10 cellular contexts compared by ENCODE assay signal in the genomic region with DNA sequence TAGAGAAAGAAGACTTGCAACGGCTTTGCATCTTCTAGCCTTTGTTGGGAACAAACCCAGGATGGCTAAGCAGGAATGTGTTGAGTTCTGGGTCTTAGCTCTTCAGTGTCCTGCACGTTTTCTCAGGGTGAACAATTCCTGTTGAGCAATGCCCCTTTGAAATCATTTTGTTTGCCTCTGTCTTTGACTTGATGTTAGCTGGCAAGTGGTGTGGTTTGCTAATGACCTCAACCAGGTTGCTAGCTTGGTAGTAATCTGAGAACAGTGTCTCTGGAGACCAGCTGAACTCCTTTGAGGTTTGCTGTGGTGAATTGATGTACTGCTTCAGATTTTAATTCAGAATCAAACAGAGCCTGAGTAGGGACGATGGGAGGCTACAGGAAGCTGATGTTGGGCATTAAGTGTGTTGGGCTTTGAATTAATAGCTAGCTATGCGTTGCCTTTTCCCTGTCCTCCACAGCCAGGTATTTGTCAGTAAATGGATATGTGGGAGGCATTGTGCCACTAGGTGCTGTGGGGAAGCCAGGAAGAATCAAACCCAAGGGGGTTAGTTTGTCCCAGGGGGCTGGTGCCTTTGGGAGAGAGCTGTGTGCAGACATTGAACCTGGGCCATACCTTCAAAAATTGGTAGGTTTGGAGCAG. TPM values are rescaled to one million over a fixed set of nuclear protein-coding genes. Genes with fewer than 3 reads are reported as not detected.
DNase-seq lines count a peak whose midpoint lies in the region; ATAC-seq and TF ChIP-seq lines count a peak whose summit lies in the region.
"Had no signal": no experiment of that assay in that cellular context is flagged by ENCODE, and none has a peak within 500 bp of the region (broad histone marks: within the 10 kb centered on the region; RNA-seq: fewer than 3 reads in every experiment).

No MANE protein-coding gene starts in this region.

- H3K4ac ChIP-seq in trophoblast cell (ENCODE audit: low read depth, low read length): no peak overlapping the region

- H3K27ac ChIP-seq in A673 (ENCODE audit: low read depth, low read length, poor library complexity, severe bottlenecking): no peak overlapping the region
- peak overlapping the region in 1 of 2 donors; percentile 36 for H3K27ac ChIP-seq in aorta (ENCODE audit: low read depth in 1 of 2, low read length in 2 of 2)
- H3K27ac ChIP-seq in trophoblast cell (ENCODE audit: low read depth, low read length): no peak overlapping the region

- H3K4me3 ChIP-seq in A673 (ENCODE audit: low read depth, low read length, poor library complexity, severe bottlenecking) (no peak overlapping the region), aorta (ENCODE audit: low read length in 2 of 2) (no peak overlapping the region), trophoblast cell (ENCODE audit: low read depth, low read length) (no peak overlapping the region)

- DNase-seq in DMS153 treated with DMSO at 0.1 percent for 48 hours (lab: John Stamatoyannopoulos, UW; ENCODE audit: unreplicated experiment) (peak; percentile 73), HuH-7 (ENCODE audit: low spot score) (peak; percentile 63), T1000 (lab: John Stamatoyannopoulos, UW) (peak; percentile 53), left lobe of liver (ENCODE audit: low spot score) (no peak), A673 (ENCODE audit: low spot score) (no peak), aorta (no peak), trophoblast cell (no peak), SIG-M5 (lab: John Stamatoyannopoulos, UW) (no peak)
- DNase-seq: effector CD4-positive, alpha-beta T cell; stimulated activated CD4-positive, alpha-beta T cell treated with anti-CD3 and anti-CD28 coated beads, Interleukin-4, amount 100 ng/mL, for 1 hour had no signal

- H3K9me3 ChIP-seq in A673 (ENCODE audit: low read depth, low read length, poor library complexity, severe bottlenecking) (no peaks in the 10 kb centered on the region), aorta (ENCODE audit: control insufficient read depth, low read length) (no peaks in the 10 kb centered on the region), trophoblast cell (ENCODE audit: insufficient read depth, low read depth, low read length) (no peaks in the 10 kb centered on the region)

- H3K36me3 ChIP-seq in A673 (ENCODE audit: insufficient read depth, low read length, poor library complexity, severe bottlenecking) (no peaks in the 10 kb centered on the region), aorta (ENCODE audit: control insufficient read depth in 1 of 2, insufficient read depth in 2 of 2, low read length in 1 of 2) (no peaks in the 10 kb centered on the region), trophoblast cell (ENCODE audit: control insufficient read depth in 1 of 2, insufficient read depth in 2 of 2, low read length in 2 of 2) (no peaks in the 10 kb centered on the region)

- BruUV-seq in A673 (replicated peaks; lab: Mats Ljungman, UMichigan): no TSS peak

- H3K23ac ChIP-seq in trophoblast cell (ENCODE audit: low read length): no peak overlapping the region

- peaks cover 11% of the 10 kb centered on the region for H3K4me1 ChIP-seq in A673 (ENCODE audit: insufficient read depth, low read length, poor library complexity, severe bottlenecking)
- H3K4me1 ChIP-seq in aorta (ENCODE audit: control insufficient read depth in 1 of 2, insufficient read depth in 2 of 2, low read length in 2 of 2): peaks cover 2 to 3% of the 10 kb centered on the region in 2 donors
- no peaks in the 10 kb centered on the region for H3K4me1 ChIP-seq in trophoblast cell (ENCODE audit: control insufficient read depth in 1 of 2, insufficient read depth in 2 of 2, low read length in 2 of 2)

- no peak overlapping the region for H3K4me2 ChIP-seq in trophoblast cell (ENCODE audit: low read length)

- H3K9ac ChIP-seq in trophoblast cell (ENCODE audit: low read length): no peak overlapping the region

- no peak overlapping the region for H2BK5ac ChIP-seq in trophoblast cell (ENCODE audit: low read depth, low read length, poor library complexity)

- ATAC-seq in left lobe of liver (peak; percentile 21), aorta (ENCODE audit: low FRiP score) (no peak)

- no peak overlapping the region for H4K8ac ChIP-seq in trophoblast cell (ENCODE audit: low read depth, low read length)

- H4K91ac ChIP-seq in trophoblast cell (ENCODE audit: low read depth, low read length): no peak overlapping the region

- no peak overlapping the region for H2BK12ac ChIP-seq in trophoblast cell (ENCODE audit: low read length)

- no peak overlapping the region for H3K14ac ChIP-seq in trophoblast cell (ENCODE audit: low read length)

- no peak for TF ChIP-seq CTCF in A673 (conservative IDR thresholded peaks at IDR 0.05; ENCODE audit: low read depth, low read length)

- no peaks in the 10 kb centered on the region for H3K79me1 ChIP-seq in trophoblast cell (ENCODE audit: low read length)

- H3K27me3 ChIP-seq in A673 (replicated peaks; ENCODE audit: insufficient read depth, low read depth, low read length, poor library complexity) (no peaks in the 10 kb centered on the region), aorta (ENCODE audit: control insufficient read depth in 1 of 2, insufficient read depth in 2 of 2, low read length in 1 of 2) (no peaks in the 10 kb centered on the region), trophoblast cell (ENCODE audit: insufficient read depth, low read length) (no peaks in the 10 kb centered on the region)

- WGBS in aorta, 2 donors: 33 to 38% methylated on average over 4 of the region's 4 CpGs
- no CpG with 5 or more reads among the region's 4 CpGs for WGBS in trophoblast cell (ENCODE audit: extremely low coverage, insufficient coverage, insufficient read length)

- no peak overlapping the region for H2AFZ ChIP-seq in trophoblast cell (ENCODE audit: insufficient read depth, low read length, poor library complexity)

- intact Hi-C loops in A673 (cut with micrococcal nuclease; ENCODE audit: unreplicated experiment) (no loop called here), aorta (cut with DNase I) (no loop called here)

- no peak overlapping the region for H4K12ac ChIP-seq in trophoblast cell (ENCODE audit: low read depth, low read length)

- H2BK120ac ChIP-seq in trophoblast cell (ENCODE audit: insufficient read depth, low read length, poor library complexity): no peak overlapping the region

- POLR2A ChIA-PET in A673 (lab: Charles Lee; ENCODE audit: low non-redundant PET): no interaction called here

- H3K79me2 ChIP-seq in trophoblast cell (ENCODE audit: control insufficient read depth, insufficient read depth, low read length, poor library complexity): no peaks in the 10 kb centered on the region

- H3K18ac ChIP-seq in trophoblast cell (ENCODE audit: low read length): no peak overlapping the region

- CTCF ChIA-PET in A673 (lab: Charles Lee): no interaction called here

- no peak overlapping the region for H2AK5ac ChIP-seq in trophoblast cell (ENCODE audit: low read length)

RNA-seq across cellular contexts. Expression of a gene that starts 23.3 kb away (rescaled TPM):
- total RNA-seq in left lobe of liver: 31.1 TPM
- 208 and 218 TPM in 2 replicates for total RNA-seq in A673 (2021)
- 10 to 100 TPM; 91.1 to 98.4 TPM for total RNA-seq in aorta
- polyA plus RNA-seq in aorta: 100 to 1,000 TPM in 1 of 2 donors, 10 to 100 TPM in 1; 50.1 to 114 TPM
- 65.1 and 66.3 TPM in 2 replicates for polyA plus RNA-seq in trophoblast cell (2013)

RNA-seq across cellular contexts. Expression of a gene that starts 43.8 kb away (rescaled TPM):
- total RNA-seq in left lobe of liver (32.1 TPM), A673 (2021) (76.2 and 93.2 TPM in 2 replicates), aorta (10 to 100 TPM; 93.5 to 94.7 TPM)
- polyA plus RNA-seq in aorta: 100 to 1,000 TPM in 1 of 2 donors, 10 to 100 TPM in 1; 75.3 to 141 TPM
- polyA plus RNA-seq in trophoblast cell (2013): 125 and 134 TPM in 2 replicates

Comparison
In these comparisons a context has a peak if more than half of its experiments do, and no peak if none do; other contexts are left out.
1. DNase-seq: peak in DMS153 treated with DMSO at 0.1 percent for 48 hours (single experiment), HuH-7 (single experiment) and T1000 (single experiment); none in left lobe of liver (single experiment), A673 (single experiment), aorta (0 of 2), trophoblast cell (0 of 2) and SIG-M5 (single experiment).